4 cellular contexts compared by ENCODE assay signal in the genomic region with DNA sequence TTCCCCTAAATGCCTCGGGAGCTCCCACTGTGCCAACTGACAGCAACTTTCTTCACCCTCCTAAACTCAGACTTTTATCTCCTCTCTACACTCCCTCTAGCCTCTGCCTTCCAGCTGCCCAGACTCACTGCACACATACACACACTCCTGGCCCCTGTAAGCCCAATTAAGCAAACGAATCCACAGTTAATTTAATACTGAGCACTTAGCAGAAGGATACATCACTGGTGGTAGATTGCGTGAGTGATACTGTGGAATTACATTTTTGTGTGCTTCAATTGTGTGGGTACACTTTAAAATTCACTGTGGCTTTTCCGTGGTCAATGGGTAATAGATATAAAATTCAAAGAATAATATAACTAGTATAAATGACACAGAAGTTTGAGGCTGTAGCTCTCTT.
"Had no signal": no experiment of that assay in that cellular context is flagged by ENCODE, and none has a peak within 500 bp of the region (broad histone marks: within the 10 kb centered on the region; RNA-seq: fewer than 3 reads in every experiment).

No MANE protein-coding gene starts in this region.

- ATAC-seq: GM23338 had no signal

- DNase-seq: H9, HCEC 1CT, IMR-90 had no signal
